Comparison of ENCODE assay signal across 19 cellular contexts in the genomic region with DNA sequence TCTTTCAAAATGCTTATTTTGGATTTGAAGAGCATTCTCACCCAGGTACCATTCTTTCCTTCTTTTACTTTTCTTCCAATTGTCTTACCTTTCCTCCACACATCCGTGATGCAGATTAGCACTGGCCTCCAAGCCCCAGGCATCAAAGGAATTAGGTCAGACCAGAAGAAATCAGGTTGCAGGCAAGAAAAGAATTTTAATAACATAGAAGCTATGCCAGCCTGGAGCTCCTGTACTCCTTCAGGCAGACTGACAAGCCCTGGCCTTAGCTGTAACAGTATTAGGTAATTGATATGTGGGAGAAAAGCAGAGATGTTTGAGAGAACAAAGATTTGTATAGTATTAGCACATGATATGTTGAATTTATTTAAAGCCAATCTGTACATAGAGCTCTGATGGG.
A peak's percentile ranks its signal among the peaks of the same experiment; 100 is the strongest.
DNase-seq lines count a peak whose midpoint lies in the region; ATAC-seq and TF ChIP-seq lines count a peak whose summit lies in the region.
"Had no signal": no experiment of that assay in that cellular context is flagged by ENCODE, and none has a peak within 500 bp of the region (broad histone marks: within the 10 kb centered on the region; RNA-seq: fewer than 3 reads in every experiment).

No MANE protein-coding gene starts in this region.

- intact Hi-C loops in Right ventricle myocardium superior (cut with DNase I), result no loop called here
- intact Hi-C loops in Right ventricle myocardium inferior (cut with DNase I), result loop anchor here (1.0 to 10.0 kb wide), 4 partner anchors 100 to 392 kb away; partner anchors contain the start of gene ADGRL2
- intact Hi-C loops in left ventricle myocardium superior (cut with micrococcal nuclease), result no loop called here

- H3K79me2 ChIP-seq in neural progenitor cell (ENCODE audit: low read depth), result no peaks in the 10 kb centered on the region

- H3K27ac Mint-ChIP-seq in neural progenitor cell, result peak overlapping the region; percentile 38
- H3K27ac Mint-ChIP-seq: B cell, CD14-positive monocyte had no signal

- no peaks in the 10 kb centered on the region for H3K9me3 Mint-ChIP-seq in neural progenitor cell
- H3K9me3 Mint-ChIP-seq in activated T-cell treated with anti-CD3 and anti-CD28 coated beads, Interleukin-2, amount 50 U/mL, for 4 hours, result peaks cover 6% of the 10 kb centered on the region

- H3K4me2 ChIP-seq in neural progenitor cell, result no peak overlapping the region

- peaks cover 37% of the 10 kb centered on the region for H3K4me1 ChIP-seq in neural progenitor cell

- DNase-seq in Right ventricle myocardium superior (no peak), Right ventricle myocardium inferior (ENCODE audit: missing footprints) (no peak), NCI-H2227 treated with DMSO at 0.1 percent for 48 hours (lab: John Stamatoyannopoulos, UW) (peak; percentile 41), left ventricle myocardium superior (no peak), neural progenitor cell (ENCODE audit: low spot score) (no peak), NCI-H524 treated with DMSO at 0.1 percent for 48 hours (lab: John Stamatoyannopoulos, UW) (no peak), MV-4-11 (lab: John Stamatoyannopoulos, UW) (no peak)
- no peak for DNase-seq in activated T-cell treated with anti-CD3 and anti-CD28 coated beads, Interleukin-2, amount 50 U/mL, for 4 hours
- DNase-seq: DMS79, GM23248, KG1, NCI-H1092 treated with DMSO at 0.1 percent for 48 hours, NCI-H1436 treated with DMSO at 0.1 percent for 48 hours, NCI-H1930, NCI-H526, Peyer's patch had no signal

- H3K36me3 Mint-ChIP-seq in neural progenitor cell, result no peaks in the 10 kb centered on the region
- no peaks in the 10 kb centered on the region for H3K36me3 Mint-ChIP-seq in activated T-cell treated with anti-CD3 and anti-CD28 coated beads, Interleukin-2, amount 50 U/mL, for 4 hours (ENCODE audit: insufficient read depth)
- H3K36me3 Mint-ChIP-seq: CD14-positive monocyte had no signal

- H3K27me3 ChIP-seq in neural progenitor cell, result no peaks in the 10 kb centered on the region
- H3K27me3 ChIP-seq: Peyer's patch had no signal

- H3K36me3 ChIP-seq in neural progenitor cell, result no peaks in the 10 kb centered on the region
- H3K36me3 ChIP-seq: Peyer's patch had no signal

- H4K20me1 ChIP-seq in neural progenitor cell (ENCODE audit: low read depth), result no peaks in the 10 kb centered on the region

- H3F3A ChIP-seq in neural progenitor cell (ENCODE audit: low read depth), result peaks cover 18% of the 10 kb centered on the region

- no peak overlapping the region for H3K4me3 ChIP-seq in neural progenitor cell
- H3K4me3 ChIP-seq: GM23248, Peyer's patch had no signal

- H3K4me3 Mint-ChIP-seq in neural progenitor cell, result no peak overlapping the region
- H3K4me3 Mint-ChIP-seq in activated T-cell treated with anti-CD3 and anti-CD28 coated beads, Interleukin-2, amount 50 U/mL, for 4 hours, result no peak overlapping the region
- H3K4me3 Mint-ChIP-seq: B cell, CD14-positive monocyte had no signal

- no peaks in the 10 kb centered on the region for H3K9me3 ChIP-seq in neural progenitor cell (ENCODE audit: low read depth)
- H3K9me3 ChIP-seq: Peyer's patch had no signal

- no peaks in the 10 kb centered on the region for H3K27me3 Mint-ChIP-seq in neural progenitor cell (ENCODE audit: insufficient read depth, low read depth)
- no peaks in the 10 kb centered on the region for H3K27me3 Mint-ChIP-seq in activated T-cell treated with anti-CD3 and anti-CD28 coated beads, Interleukin-2, amount 50 U/mL, for 4 hours (ENCODE audit: low read depth)
- H3K27me3 Mint-ChIP-seq: B cell had no signal

- H3K9ac ChIP-seq in neural progenitor cell, result no peak overlapping the region
- H3K9ac ChIP-seq: GM23248 had no signal

- peak; percentile 42 for ATAC-seq in Right ventricle myocardium superior (ENCODE audit: poor library complexity)
- no peak for ATAC-seq in Right ventricle myocardium inferior
- peak; percentile 39 for ATAC-seq in left ventricle myocardium superior
- ATAC-seq in activated T-cell treated with anti-CD3 and anti-CD28 coated beads, Interleukin-2, amount 50 U/mL, for 4 hours, result no peak
- ATAC-seq: HCT116 had no signal

- no peak overlapping the region for H3K27ac ChIP-seq in neural progenitor cell
- H3K27ac ChIP-seq: GM23248, Peyer's patch had no signal

- H3K4me1 Mint-ChIP-seq in neural progenitor cell, result peaks cover 59% of the 10 kb centered on the region
- no peaks in the 10 kb centered on the region for H3K4me1 Mint-ChIP-seq in activated T-cell treated with anti-CD3 and anti-CD28 coated beads, Interleukin-2, amount 50 U/mL, for 4 hours (ENCODE audit: low read depth)
- H3K4me1 Mint-ChIP-seq: B cell had no signal

- H2AFZ ChIP-seq in neural progenitor cell (replicated peaks), result no peak overlapping the region
- H2AFZ ChIP-seq: GM23248 had no signal

- TF ChIP-seq CTCF in neural progenitor cell (IDR thresholded peaks at IDR 0.05), result no peak

Comparison
In these comparisons a context has a peak if more than half of its experiments do, and no peak if none do; other contexts are left out.
1. ATAC-seq: peak in Right ventricle myocardium superior (single experiment) and left ventricle myocardium superior (single experiment); none in Right ventricle myocardium inferior (single experiment) and activated T-cell treated with anti-CD3 and anti-CD28 coated beads, Interleukin-2, amount 50 U/mL, for 4 hours (0 of 2).